7 cellular contexts compared by ENCODE assay signal in genomic region chr12:31758297-31758696, GRCh38. TPM values are rescaled to one million over a fixed set of nuclear protein-coding genes. Genes with fewer than 3 reads are reported as not detected.
A peak's percentile ranks its signal among the peaks of the same experiment; 100 is the strongest.
DNase-seq lines count a peak whose midpoint lies in the region; ATAC-seq and TF ChIP-seq lines count a peak whose summit lies in the region.
"Not testable (repeated sequence)": the region's sequence is repeated elsewhere in the genome, so short reads cannot be mapped to it uniquely, and the experiment has no call there.

No MANE protein-coding gene starts in this region.

- not testable (repeated sequence) for H3K9me3 Mint-ChIP-seq in MCF 10A (ENCODE audit: unreplicated experiment); stimulated activated memory B cell treated with anti-CD40 and anti-IgM and Interleukin-4, amounts not matched to agents 10 μg/mL and 1 μg/mL and 100 μg/mL, for 72 hours

- H3K27me3 Mint-ChIP-seq in MCF 10A (ENCODE audit: insufficient read depth, unreplicated experiment); stimulated activated memory B cell treated with anti-CD40 and anti-IgM and Interleukin-4, amounts not matched to agents 10 μg/mL and 1 μg/mL and 100 μg/mL, for 72 hours: not testable (repeated sequence)

- not testable (repeated sequence) for H3K4me3 ChIP-seq in RWPE2 (ENCODE audit: severe bottlenecking)

- DNase-seq in DMS53 (lab: John Stamatoyannopoulos, UW) (peak; percentile 76), LoVo (ENCODE audit: low spot score) (peak; percentile 50), RWPE2 (ENCODE audit: low spot score) (peak; percentile 66), MCF 10A (ENCODE audit: unreplicated experiment) (peak; percentile 42), mucosa of gallbladder (ENCODE audit: low spot score) (peak; percentile 60)

- H3K9me3 ChIP-seq in RWPE2 (ENCODE audit: severe bottlenecking) = not testable (repeated sequence)

- H3K27me3 ChIP-seq in RWPE2 (ENCODE audit: insufficient read depth, poor library complexity, severe bottlenecking) = not testable (repeated sequence)

- TF ChIP-seq CTCF in RWPE2 (IDR thresholded peaks at IDR 0.05; ENCODE audit: poor library complexity, severe bottlenecking); MCF 10A (IDR thresholded peaks at IDR 0.05; ENCODE audit: unreplicated experiment): not testable (repeated sequence)

- H3K36me3 Mint-ChIP-seq in MCF 10A (ENCODE audit: insufficient read depth, unreplicated experiment); stimulated activated memory B cell treated with anti-CD40 and anti-IgM and Interleukin-4, amounts not matched to agents 10 μg/mL and 1 μg/mL and 100 μg/mL, for 72 hours: not testable (repeated sequence)

- peak overlapping the region; percentile 28 for H3K27ac ChIP-seq in RWPE2 (ENCODE audit: poor library complexity, severe bottlenecking)

- not testable (repeated sequence) for H3K36me3 ChIP-seq in RWPE2 (ENCODE audit: low read depth)

- peak overlapping the region; percentile 43 for H3K27ac Mint-ChIP-seq in MCF 10A (ENCODE audit: low read depth, unreplicated experiment)
- peak overlapping the region; percentile 14 for H3K27ac Mint-ChIP-seq in stimulated activated memory B cell treated with anti-CD40 and anti-IgM and Interleukin-4, amounts not matched to agents 10 μg/mL and 1 μg/mL and 100 μg/mL, for 72 hours

- BruUV-seq in MCF 10A (replicated peaks; lab: Mats Ljungman, UMichigan) = not testable (repeated sequence)

- peaks cover 14% of the 10 kb centered on the region for H3K4me1 Mint-ChIP-seq in MCF 10A (ENCODE audit: insufficient read depth, unreplicated experiment)
- peaks cover 20% of the 10 kb centered on the region for H3K4me1 Mint-ChIP-seq in stimulated activated memory B cell treated with anti-CD40 and anti-IgM and Interleukin-4, amounts not matched to agents 10 μg/mL and 1 μg/mL and 100 μg/mL, for 72 hours

- not testable (repeated sequence) for H3K4me3 Mint-ChIP-seq in MCF 10A (ENCODE audit: unreplicated experiment); stimulated activated memory B cell treated with anti-CD40 and anti-IgM and Interleukin-4, amounts not matched to agents 10 μg/mL and 1 μg/mL and 100 μg/mL, for 72 hours

- peaks cover 12% of the 10 kb centered on the region for H3K4me1 ChIP-seq in RWPE2 (ENCODE audit: insufficient read depth, poor library complexity, severe bottlenecking)

- CTCF ChIA-PET in MCF 10A (lab: Yijun Ruan, JAX) = not testable (repeated sequence)

- intact Hi-C loops in MCF 10A (cut with micrococcal nuclease) = not testable (repeated sequence)

- ATAC-seq in RWPE2 (ENCODE audit: low read depth); stimulated activated memory B cell treated with anti-CD40 and anti-IgM and Interleukin-4, amounts not matched to agents 10 μg/mL and 1 μg/mL and 100 μg/mL, for 72 hours: not testable (repeated sequence)
- peak; percentile 74 for ATAC-seq in esophagus mucosa

- POLR2A ChIA-PET in MCF 10A (lab: Yijun Ruan, JAX) = not testable (repeated sequence)

RNA-seq across cellular contexts. Expression of gene AMN1, which starts 29.5 kb away (rescaled TPM):
- 3.0 and 5.6 TPM in 2 replicates for total RNA-seq in MCF 10A (2022)
- 4.1 TPM for total RNA-seq in esophagus mucosa
- total RNA-seq in mucosa of gallbladder = 8.9 TPM
